31 cellular contexts compared by ENCODE assay signal in the genomic region with DNA sequence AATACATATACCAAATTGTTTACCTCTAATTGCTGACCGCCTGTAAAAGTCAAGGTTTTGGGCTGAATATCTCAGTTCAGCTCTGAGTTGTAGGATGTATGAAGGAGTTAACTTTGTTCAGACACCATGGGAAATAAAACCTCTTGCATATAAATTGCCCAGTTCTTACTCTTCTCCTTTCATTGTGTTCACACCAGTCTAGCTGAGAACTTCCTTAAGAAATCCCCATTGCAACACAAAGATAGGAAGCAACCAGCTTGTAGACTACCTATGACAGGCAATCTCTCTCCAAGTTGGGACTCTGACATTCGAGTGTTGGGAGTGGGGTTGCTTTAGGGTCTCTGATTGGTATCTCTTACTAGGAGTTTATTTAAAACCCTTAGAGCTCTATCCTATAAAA.
DNase-seq lines count a peak whose midpoint lies in the region; ATAC-seq and TF ChIP-seq lines count a peak whose summit lies in the region.
"Had no signal": no experiment of that assay in that cellular context is flagged by ENCODE, and none has a peak within 500 bp of the region (broad histone marks: within the 10 kb centered on the region; RNA-seq: fewer than 3 reads in every experiment).

No MANE protein-coding gene starts in this region.

- CTCF ChIA-PET in OCI-LY7 (lab: Charles Lee; ENCODE audit: unreplicated experiment), result no interaction called here

- H3K27me3 ChIP-seq in GM06990 (replicated peaks; ENCODE audit: control insufficient read depth, insufficient read depth, low read length) (no peaks in the 10 kb centered on the region), GM23338 (ENCODE audit: insufficient read depth) (no peaks in the 10 kb centered on the region)
- H3K27me3 ChIP-seq: upper lobe of left lung had no signal

- H2AFZ ChIP-seq in OCI-LY7 (ENCODE audit: low read length), result peak overlapping the region; percentile 11; the same call in 1 of the 2 replicates
- H2AFZ ChIP-seq in GM23338, result no peak overlapping the region

- no TSS peak for BruUV-seq in OCI-LY7 (replicated peaks; lab: Mats Ljungman, UMichigan)

- H3K27ac Mint-ChIP-seq in T-helper 2 cell treated with Interferon-gamma antibody and Interleukin-4, amounts not matched to agents 5 μg/mL and 100 μg/mL, for 36 hours, result peak overlapping the region; percentile 49
- no peak overlapping the region for H3K27ac Mint-ChIP-seq in GM23338
- H3K27ac Mint-ChIP-seq: activated CD8-positive, alpha-beta T cell treated with anti-CD3 and anti-CD28 coated beads for 36 hours; activated naive CD8-positive, alpha-beta T cell treated with anti-CD3 and anti-CD28 coated beads, Interleukin-2, amount 10 ng/mL, durations not matched to agents 7 days and 5 days; mesothelial cell of epicardium; nephron had no signal

- H3K36me3 ChIP-seq in GM06990 (ENCODE audit: control insufficient read depth, insufficient read depth, low read length) (no peaks in the 10 kb centered on the region), OCI-LY7 (ENCODE audit: insufficient read depth, low read length) (no peaks in the 10 kb centered on the region), GM23338 (ENCODE audit: insufficient read depth) (no peaks in the 10 kb centered on the region)
- H3K36me3 ChIP-seq: BE2C, gastroesophageal sphincter, HAP-1, left ventricle myocardium inferior, upper lobe of left lung, WERI-Rb-1 had no signal

- H4K20me1 ChIP-seq in OCI-LY7 (ENCODE audit: insufficient read depth, low read length) (no peaks in the 10 kb centered on the region), GM23338 (replicated peaks; ENCODE audit: insufficient read depth) (no peaks in the 10 kb centered on the region)

- POLR2A ChIA-PET in OCI-LY7 (lab: Charles Lee), result interaction anchor here (0.7 to 9.2 kb wide), 4 partner anchors 9 to 185 kb away, joined by 3 to 59 read pairs (median 15); no protein-coding TSS in a partner anchor

- no peak overlapping the region for H3K4me3 Mint-ChIP-seq in T-helper 2 cell treated with Interferon-gamma antibody and Interleukin-4, amounts not matched to agents 5 μg/mL and 100 μg/mL, for 36 hours
- H3K4me3 Mint-ChIP-seq in GM23338, result no peak overlapping the region
- H3K4me3 Mint-ChIP-seq: activated CD8-positive, alpha-beta T cell treated with anti-CD3 and anti-CD28 coated beads for 36 hours; activated naive CD8-positive, alpha-beta T cell treated with anti-CD3 and anti-CD28 coated beads, Interleukin-2, amount 10 ng/mL, durations not matched to agents 7 days and 5 days; central memory CD8-positive, alpha-beta T cell; mesothelial cell of epicardium; nephron had no signal

- ATAC-seq in GM23338 (no peak), HG03108 (IDR thresholded peaks at IDR 0.05; ENCODE audit: unreplicated experiment) (no peak)
- ATAC-seq: activated CD8-positive, alpha-beta T cell treated with anti-CD3 and anti-CD28 coated beads for 36 hours; gastroesophageal sphincter; HepG2; Panc1 had no signal

- no peak overlapping the region for H3K27ac ChIP-seq in OCI-LY7 (ENCODE audit: low read depth, low read length, poor library complexity, severe bottlenecking)
- no peak overlapping the region for H3K27ac ChIP-seq in GM23338 (ENCODE audit: low read depth)
- H3K27ac ChIP-seq: gastroesophageal sphincter, HL-60, left ventricle myocardium inferior, upper lobe of left lung, WERI-Rb-1 had no signal

- no peaks in the 10 kb centered on the region for H3K9me3 Mint-ChIP-seq in T-helper 2 cell treated with Interferon-gamma antibody and Interleukin-4, amounts not matched to agents 5 μg/mL and 100 μg/mL, for 36 hours
- H3K9me3 Mint-ChIP-seq in GM23338, result no peaks in the 10 kb centered on the region
- H3K9me3 Mint-ChIP-seq: activated naive CD8-positive, alpha-beta T cell treated with anti-CD3 and anti-CD28 coated beads, Interleukin-2, amount 10 ng/mL, durations not matched to agents 7 days and 5 days; central memory CD8-positive, alpha-beta T cell; mesothelial cell of epicardium; nephron had no signal

- peaks cover 74% of the 10 kb centered on the region for H3K4me1 Mint-ChIP-seq in T-helper 2 cell treated with Interferon-gamma antibody and Interleukin-4, amounts not matched to agents 5 μg/mL and 100 μg/mL, for 36 hours (ENCODE audit: low read depth)
- H3K4me1 Mint-ChIP-seq in GM23338, result no peaks in the 10 kb centered on the region; the same call in 2 of the 3 replicates
- H3K4me1 Mint-ChIP-seq: nephron had no signal

- H3K27me3 Mint-ChIP-seq in T-helper 2 cell treated with Interferon-gamma antibody and Interleukin-4, amounts not matched to agents 5 μg/mL and 100 μg/mL, for 36 hours (ENCODE audit: low read depth), result no peaks in the 10 kb centered on the region
- H3K27me3 Mint-ChIP-seq in GM23338 (ENCODE audit: insufficient read depth, low read depth, poor library complexity), result no peaks in the 10 kb centered on the region
- H3K27me3 Mint-ChIP-seq: activated CD8-positive, alpha-beta T cell treated with anti-CD3 and anti-CD28 coated beads for 36 hours; activated naive CD8-positive, alpha-beta T cell treated with anti-CD3 and anti-CD28 coated beads, Interleukin-2, amount 10 ng/mL, durations not matched to agents 7 days and 5 days; central memory CD8-positive, alpha-beta T cell had no signal

- H3K4me1 ChIP-seq in OCI-LY7 (ENCODE audit: insufficient read depth, low read length, poor library complexity, severe bottlenecking) (peaks cover 21% of the 10 kb centered on the region), GM23338 (ENCODE audit: insufficient read depth) (no peaks in the 10 kb centered on the region)
- H3K4me1 ChIP-seq: BE2C, Caco-2, gastroesophageal sphincter, HAP-1, left ventricle myocardium inferior, upper lobe of left lung had no signal

- peaks cover 13% of the 10 kb centered on the region for H3K36me3 Mint-ChIP-seq in T-helper 2 cell treated with Interferon-gamma antibody and Interleukin-4, amounts not matched to agents 5 μg/mL and 100 μg/mL, for 36 hours (ENCODE audit: low read depth)
- no peaks in the 10 kb centered on the region for H3K36me3 Mint-ChIP-seq in GM23338 (ENCODE audit: low read depth)
- H3K36me3 Mint-ChIP-seq: mesothelial cell of epicardium had no signal

- H3K79me2 ChIP-seq in OCI-LY7 (ENCODE audit: insufficient read depth, low read depth, low read length) (no peaks in the 10 kb centered on the region), GM23338 (replicated peaks; ENCODE audit: insufficient read depth) (no peaks in the 10 kb centered on the region)

- H3K9me2 ChIP-seq in OCI-LY7 (ENCODE audit: insufficient read depth, low read length) (no peaks in the 10 kb centered on the region), GM23338 (ENCODE audit: insufficient read depth) (no peaks in the 10 kb centered on the region)

- H3K4me2 ChIP-seq in OCI-LY7 (ENCODE audit: low read length) (no peak overlapping the region), GM23338 (no peak overlapping the region)

- H3K9me3 ChIP-seq in OCI-LY7 (ENCODE audit: low read length), result no peaks in the 10 kb centered on the region
- H3K9me3 ChIP-seq: BE2C, Caco-2, gastroesophageal sphincter, HAP-1, left ventricle myocardium inferior, upper lobe of left lung had no signal

- no peak for DNase-seq in T-helper 2 cell treated with Interferon-gamma antibody and Interleukin-4, amounts not matched to agents 5 μg/mL and 100 μg/mL, for 36 hours (ENCODE audit: low spot score)
- DNase-seq in T-helper 2 cell (no peak), GM06990 (ENCODE audit: extremely low read depth, insufficient read length) (peak; percentile 52), OCI-LY7 (ENCODE audit: low spot score) (no peak), medulla oblongata (ENCODE audit: extremely low spot score) (peak; percentile 25), epidermal melanocyte (ENCODE audit: insufficient read length, low spot score) (no peak), GM23338 (ENCODE audit: low spot score) (no peak)
- DNase-seq: activated CD8-positive, alpha-beta T cell treated with anti-CD3 and anti-CD28 coated beads for 36 hours; activated naive CD8-positive, alpha-beta T cell treated with anti-CD3 and anti-CD28 coated beads, Interleukin-2, amount 10 ng/mL, durations not matched to agents 7 days and 5 days; BE2C; Caco-2; dermis blood vessel endothelial cell; DMS79 treated with DMSO at 0.1 percent for 48 hours; hippocampal formation; left ventricle myocardium inferior; NCI-H2029 treated with DMSO at 0.1 percent for 48 hours; NCI-H774; SHP77 treated with DMSO at 0.1 percent for 48 hours; small intestine; stimulated activated CD4-positive, alpha-beta T cell treated with anti-CD3 and anti-CD28 coated beads, Interleukin-1b, Interleukin-23, amount 100 ng/mL, for 48 hours; upper lobe of left lung; WERI-Rb-1 had no signal

- intact Hi-C loops in OCI-LY7 (cut with micrococcal nuclease; ENCODE audit: unreplicated experiment), result no loop called here

- H3F3A ChIP-seq in GM23338 (replicated peaks; ENCODE audit: low read depth), result no peaks in the 10 kb centered on the region

- TF ChIP-seq CTCF in GM06990 (IDR thresholded peaks at IDR 0.05; ENCODE audit: insufficient read depth, low read length, poor library complexity, severe bottlenecking), result no peak
- no peak for TF ChIP-seq CTCF in OCI-LY7 (conservative IDR thresholded peaks at IDR 0.05; ENCODE audit: low read length)
- TF ChIP-seq CTCF in GM23338 (conservative IDR thresholded peaks at IDR 0.05; ENCODE audit: low read depth in 2 of 2), result no peak

- H3K4me3 ChIP-seq in GM06990 (replicated peaks; ENCODE audit: low read depth, low read length), result no peak overlapping the region
- H3K4me3 ChIP-seq in OCI-LY7 (ENCODE audit: low read depth, low read length, poor library complexity, severe bottlenecking), result no peak overlapping the region
- no peak overlapping the region for H3K4me3 ChIP-seq in GM23338
- H3K4me3 ChIP-seq: gastroesophageal sphincter, HAP-1, left ventricle myocardium inferior, upper lobe of left lung had no signal

Comparison
In these comparisons a context has a peak if more than half of its experiments do, and no peak if none do; other contexts are left out.
1. DNase-seq: peak in GM06990 (single experiment) and medulla oblongata (single experiment); none in T-helper 2 cell treated with Interferon-gamma antibody and Interleukin-4, amounts not matched to agents 5 μg/mL and 100 μg/mL, for 36 hours (single experiment), T-helper 2 cell (0 of 5), OCI-LY7 (single experiment), epidermal melanocyte (single experiment) and GM23338 (single experiment).